In the genomic region with DNA sequence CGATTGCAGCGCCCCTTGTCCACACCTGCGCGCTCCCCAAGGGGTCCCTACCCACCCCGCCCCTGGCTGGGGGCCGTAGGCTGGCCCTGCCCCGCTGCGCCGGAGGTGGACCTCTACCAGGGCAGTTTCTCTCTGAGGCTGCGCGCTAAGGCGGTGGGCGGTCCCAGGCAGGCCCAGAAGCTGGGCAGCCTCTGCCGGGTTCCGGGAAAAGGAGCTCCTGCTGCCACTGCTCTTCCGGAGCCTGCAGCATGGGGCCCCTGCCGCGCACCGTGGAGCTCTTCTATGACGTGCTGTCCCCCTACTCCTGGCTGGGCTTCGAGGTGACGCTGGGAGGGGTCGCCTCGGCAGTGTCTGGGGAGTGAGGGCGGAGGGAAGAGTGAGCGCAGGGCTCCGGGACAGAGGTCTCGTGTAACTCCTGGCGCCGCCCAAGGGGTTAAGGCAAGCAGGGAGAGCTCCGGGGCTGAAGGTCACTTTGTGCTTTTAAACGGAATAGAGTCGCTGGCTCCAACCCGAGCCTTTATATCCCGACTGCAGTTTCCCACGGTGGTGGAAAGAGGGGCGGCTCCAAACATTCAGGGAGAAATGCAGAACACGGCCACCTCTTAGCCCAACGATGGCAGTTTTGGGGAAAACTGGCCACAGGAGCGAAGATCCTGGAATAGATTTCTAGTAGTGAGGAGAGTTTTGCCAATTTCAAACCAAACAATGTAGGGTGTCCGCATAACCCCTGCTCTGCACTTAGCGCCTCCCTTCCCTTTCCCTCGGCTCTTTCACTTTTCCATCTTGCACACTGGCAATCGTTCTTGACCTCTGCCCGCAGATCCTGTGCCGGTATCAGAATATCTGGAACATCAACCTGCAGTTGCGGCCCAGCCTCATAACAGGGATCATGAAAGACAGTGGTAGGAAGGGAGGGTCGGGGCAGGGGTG, we compare ENCODE assay signal across 1 cellular context.
TF ChIP-seq lines count a peak whose summit lies in the region.

A gene (plus strand): TSS at position 176 of the 930 bp plus-strand sequence. CDS start 73 bp downstream, at position 249.

TF ChIP-seq in GM12878, 131 proteins besides CTCF, POLR2A, EP300 and RAD21 (continued from another document):
- TF ChIP-seq NR2C2 (IDR thresholded peaks at IDR 0.05; ENCODE audit: borderline replicate concordance, control insufficient read depth, insufficient read length, low read depth) = no peak
- TF ChIP-seq SMARCA5 (IDR thresholded peaks at IDR 0.05) = 0 out of 2 replicates have a peak, but pooled peaks have one; percentile 58
- peak; percentile 44; the same call in 1 of the 2 replicates for TF ChIP-seq NRF1 (conservative IDR thresholded peaks at IDR 0.05; ENCODE audit: low read depth, low read length)
- TF ChIP-seq, protein P1, sequence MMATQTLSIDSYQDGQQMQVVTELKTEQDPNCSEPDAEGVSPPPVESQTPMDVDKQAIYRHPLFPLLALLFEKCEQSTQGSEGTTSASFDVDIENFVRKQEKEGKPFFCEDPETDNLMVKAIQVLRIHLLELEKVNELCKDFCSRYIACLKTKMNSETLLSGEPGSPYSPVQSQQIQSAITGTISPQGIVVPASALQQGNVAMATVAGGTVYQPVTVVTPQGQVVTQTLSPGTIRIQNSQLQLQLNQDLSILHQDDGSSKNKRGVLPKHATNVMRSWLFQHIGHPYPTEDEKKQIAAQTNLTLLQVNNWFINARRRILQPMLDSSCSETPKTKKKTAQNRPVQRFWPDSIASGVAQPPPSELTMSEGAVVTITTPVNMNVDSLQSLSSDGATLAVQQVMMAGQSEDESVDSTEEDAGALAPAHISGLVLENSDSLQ (IDR thresholded peaks at IDR 0.05) = no peak
- peak; percentile 69; the same call in 1 of the 2 replicates for TF ChIP-seq TAF1 (IDR thresholded peaks at IDR 0.05; ENCODE audit: borderline replicate concordance, low read depth, low read length)
- TF ChIP-seq NFYA (IDR thresholded peaks at IDR 0.05; ENCODE audit: borderline replicate concordance, low read depth, low read length) = no peak
- no peak for TF ChIP-seq PAX8 (IDR thresholded peaks at IDR 0.05)
- TF ChIP-seq, protein P2, sequence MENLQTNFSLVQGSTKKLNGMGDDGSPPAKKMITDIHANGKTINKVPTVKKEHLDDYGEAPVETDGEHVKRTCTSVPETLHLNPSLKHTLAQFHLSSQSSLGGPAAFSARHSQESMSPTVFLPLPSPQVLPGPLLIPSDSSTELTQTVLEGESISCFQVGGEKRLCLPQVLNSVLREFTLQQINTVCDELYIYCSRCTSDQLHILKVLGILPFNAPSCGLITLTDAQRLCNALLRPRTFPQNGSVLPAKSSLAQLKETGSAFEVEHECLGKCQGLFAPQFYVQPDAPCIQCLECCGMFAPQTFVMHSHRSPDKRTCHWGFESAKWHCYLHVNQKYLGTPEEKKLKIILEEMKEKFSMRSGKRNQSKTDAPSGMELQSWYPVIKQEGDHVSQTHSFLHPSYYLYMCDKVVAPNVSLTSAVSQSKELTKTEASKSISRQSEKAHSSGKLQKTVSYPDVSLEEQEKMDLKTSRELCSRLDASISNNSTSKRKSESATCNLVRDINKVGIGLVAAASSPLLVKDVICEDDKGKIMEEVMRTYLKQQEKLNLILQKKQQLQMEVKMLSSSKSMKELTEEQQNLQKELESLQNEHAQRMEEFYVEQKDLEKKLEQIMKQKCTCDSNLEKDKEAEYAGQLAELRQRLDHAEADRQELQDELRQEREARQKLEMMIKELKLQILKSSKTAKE (IDR thresholded peaks at IDR 0.05; ENCODE audit: low read depth, poor library complexity, severe bottlenecking) = no peak
- peak; percentile 32 to 54; a peak in 3 of 4 replicates for TF ChIP-seq IKZF2 (IDR thresholded peaks at IDR 0.05)
- no peak for TF ChIP-seq MTA2 (IDR thresholded peaks at IDR 0.05; ENCODE audit: low read depth)
- TF ChIP-seq, protein P3, sequence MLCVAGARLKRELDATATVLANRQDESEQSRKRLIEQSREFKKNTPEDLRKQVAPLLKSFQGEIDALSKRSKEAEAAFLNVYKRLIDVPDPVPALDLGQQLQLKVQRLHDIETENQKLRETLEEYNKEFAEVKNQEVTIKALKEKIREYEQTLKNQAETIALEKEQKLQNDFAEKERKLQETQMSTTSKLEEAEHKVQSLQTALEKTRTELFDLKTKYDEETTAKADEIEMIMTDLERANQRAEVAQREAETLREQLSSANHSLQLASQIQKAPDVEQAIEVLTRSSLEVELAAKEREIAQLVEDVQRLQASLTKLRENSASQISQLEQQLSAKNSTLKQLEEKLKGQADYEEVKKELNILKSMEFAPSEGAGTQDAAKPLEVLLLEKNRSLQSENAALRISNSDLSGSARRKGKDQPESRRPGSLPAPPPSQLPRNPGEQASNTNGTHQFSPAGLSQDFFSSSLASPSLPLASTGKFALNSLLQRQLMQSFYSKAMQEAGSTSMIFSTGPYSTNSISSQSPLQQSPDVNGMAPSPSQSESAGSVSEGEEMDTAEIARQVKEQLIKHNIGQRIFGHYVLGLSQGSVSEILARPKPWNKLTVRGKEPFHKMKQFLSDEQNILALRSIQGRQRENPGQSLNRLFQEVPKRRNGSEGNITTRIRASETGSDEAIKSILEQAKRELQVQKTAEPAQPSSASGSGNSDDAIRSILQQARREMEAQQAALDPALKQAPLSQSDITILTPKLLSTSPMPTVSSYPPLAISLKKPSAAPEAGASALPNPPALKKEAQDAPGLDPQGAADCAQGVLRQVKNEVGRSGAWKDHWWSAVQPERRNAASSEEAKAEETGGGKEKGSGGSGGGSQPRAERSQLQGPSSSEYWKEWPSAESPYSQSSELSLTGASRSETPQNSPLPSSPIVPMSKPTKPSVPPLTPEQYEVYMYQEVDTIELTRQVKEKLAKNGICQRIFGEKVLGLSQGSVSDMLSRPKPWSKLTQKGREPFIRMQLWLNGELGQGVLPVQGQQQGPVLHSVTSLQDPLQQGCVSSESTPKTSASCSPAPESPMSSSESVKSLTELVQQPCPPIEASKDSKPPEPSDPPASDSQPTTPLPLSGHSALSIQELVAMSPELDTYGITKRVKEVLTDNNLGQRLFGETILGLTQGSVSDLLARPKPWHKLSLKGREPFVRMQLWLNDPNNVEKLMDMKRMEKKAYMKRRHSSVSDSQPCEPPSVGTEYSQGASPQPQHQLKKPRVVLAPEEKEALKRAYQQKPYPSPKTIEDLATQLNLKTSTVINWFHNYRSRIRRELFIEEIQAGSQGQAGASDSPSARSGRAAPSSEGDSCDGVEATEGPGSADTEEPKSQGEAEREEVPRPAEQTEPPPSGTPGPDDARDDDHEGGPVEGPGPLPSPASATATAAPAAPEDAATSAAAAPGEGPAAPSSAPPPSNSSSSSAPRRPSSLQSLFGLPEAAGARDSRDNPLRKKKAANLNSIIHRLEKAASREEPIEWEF (IDR thresholded peaks at IDR 0.05; ENCODE audit: insufficient replicate concordance, low read depth, low read length) = no peak
- TF ChIP-seq DPF2 (IDR thresholded peaks at IDR 0.05) = no peak
- TF ChIP-seq, protein P4, sequence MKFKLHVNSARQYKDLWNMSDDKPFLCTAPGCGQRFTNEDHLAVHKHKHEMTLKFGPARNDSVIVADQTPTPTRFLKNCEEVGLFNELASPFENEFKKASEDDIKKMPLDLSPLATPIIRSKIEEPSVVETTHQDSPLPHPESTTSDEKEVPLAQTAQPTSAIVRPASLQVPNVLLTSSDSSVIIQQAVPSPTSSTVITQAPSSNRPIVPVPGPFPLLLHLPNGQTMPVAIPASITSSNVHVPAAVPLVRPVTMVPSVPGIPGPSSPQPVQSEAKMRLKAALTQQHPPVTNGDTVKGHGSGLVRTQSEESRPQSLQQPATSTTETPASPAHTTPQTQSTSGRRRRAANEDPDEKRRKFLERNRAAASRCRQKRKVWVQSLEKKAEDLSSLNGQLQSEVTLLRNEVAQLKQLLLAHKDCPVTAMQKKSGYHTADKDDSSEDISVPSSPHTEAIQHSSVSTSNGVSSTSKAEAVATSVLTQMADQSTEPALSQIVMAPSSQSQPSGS (IDR thresholded peaks at IDR 0.05; ENCODE audit: low read length) = no peak
- TF ChIP-seq SPI1 (IDR thresholded peaks at IDR 0.05; ENCODE audit: borderline replicate concordance, insufficient read depth, low read depth, low read length) = no peak
- no peak for TF ChIP-seq CHD1 (IDR thresholded peaks at IDR 0.05; ENCODE audit: low read depth, low read length)
- 0 out of 2 replicates have a peak, but pooled peaks have one; percentile 39 for TF ChIP-seq ASH2L (IDR thresholded peaks at IDR 0.05; ENCODE audit: borderline replicate concordance, low read depth)
- TF ChIP-seq WRNIP1 (IDR thresholded peaks at IDR 0.05; ENCODE audit: borderline replicate concordance, low read depth, low read length) = no peak
- TF ChIP-seq JUND (IDR thresholded peaks at IDR 0.05; ENCODE audit: low read depth, low read length) = no peak
- no peak for TF ChIP-seq RELA (IDR thresholded peaks at IDR 0.05; ENCODE audit: borderline replicate concordance, partially characterized antibody)
- TF ChIP-seq, protein P5, sequence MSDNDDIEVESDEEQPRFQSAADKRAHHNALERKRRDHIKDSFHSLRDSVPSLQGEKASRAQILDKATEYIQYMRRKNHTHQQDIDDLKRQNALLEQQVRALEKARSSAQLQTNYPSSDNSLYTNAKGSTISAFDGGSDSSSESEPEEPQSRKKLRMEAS (IDR thresholded peaks at IDR 0.05; ENCODE audit: low read depth, low read length) = peak; percentile 67; the same call in 1 of the 2 replicates
- no peak for TF ChIP-seq ZNF207 (IDR thresholded peaks at IDR 0.05; ENCODE audit: borderline replicate concordance)
- peak; percentile 85 for TF ChIP-seq POLR2AphosphoS5 (IDR thresholded peaks at IDR 0.05; ENCODE audit: low read length)
- no peak for TF ChIP-seq RAD51 (IDR thresholded peaks at IDR 0.05)
